In genomic region chr15:66573719-66574641, GRCh38 we compare ENCODE assay signal across 21 cellular contexts. TPM values are rescaled to one million over a fixed set of nuclear protein-coding genes. Genes with fewer than 3 reads are reported as not detected.
DNase-seq lines count a peak whose midpoint lies in the region; ATAC-seq and TF ChIP-seq lines count a peak whose summit lies in the region.
"Had no signal": no experiment of that assay in that cellular context is flagged by ENCODE, and none has a peak within 500 bp of the region (broad histone marks: within the 10 kb centered on the region; RNA-seq: fewer than 3 reads in every experiment).

No MANE protein-coding gene starts in this region.

- H3K27ac ChIP-seq in uterus = no peak overlapping the region
- H3K27ac ChIP-seq: HL-60, right lobe of liver had no signal

- ATAC-seq in stimulated activated naive B cell treated with anti-CD40 and anti-IgM and Interleukin-4, amounts not matched to agents 10 μg/mL and 1 μg/mL and 100 μg/mL, for 72 hours (replicated peaks) = peak in 1 of 2 donors; percentile 73
- no peak for ATAC-seq in activated CD8-positive, alpha-beta memory T cell treated with anti-CD3 and anti-CD28 coated beads, Interleukin-2, amount 10 ng/mL, durations not matched to agents 7 days and 5 days
- ATAC-seq: activated naive CD4-positive, alpha-beta T cell treated with anti-CD3 and anti-CD28 coated beads, Interleukin-2, amount 50 U/mL, for 72 hours; right lobe of liver had no signal

- no peaks in the 10 kb centered on the region for H3K27me3 ChIP-seq in uterus
- H3K27me3 ChIP-seq: right lobe of liver had no signal

- intact Hi-C loops in activated CD4-positive, alpha-beta memory T cell treated with anti-CD3 and anti-CD28 coated beads for 36 hours (cut with micrococcal nuclease) = no loop called here
- intact Hi-C loops in cardiac septum (cut with DNase I) (no loop called here), uterus (cut with DNase I; ENCODE audit: low total_unique reads) (no loop called here)

- TF ChIP-seq POLR2A in uterus (IDR thresholded peaks at IDR 0.05) = no peak

- H3K27ac Mint-ChIP-seq in activated CD4-positive, alpha-beta memory T cell treated with anti-CD3 and anti-CD28 coated beads for 36 hours = peak overlapping the region; percentile 45
- H3K27ac Mint-ChIP-seq in activated CD4-positive, alpha-beta memory T cell treated with anti-CD3 and anti-CD28 coated beads, Interleukin-2, amount 10 ng/mL, durations not matched to agents 7 days and 5 days = no peak overlapping the region
- H3K27ac Mint-ChIP-seq in stimulated activated naive B cell treated with anti-CD40 and anti-IgM and Interleukin-4, amounts not matched to agents 10 μg/mL and 1 μg/mL and 100 μg/mL, for 72 hours = peak overlapping the region; percentile 27
- no peak overlapping the region for H3K27ac Mint-ChIP-seq in activated CD8-positive, alpha-beta memory T cell treated with anti-CD3 and anti-CD28 coated beads, Interleukin-2, amount 10 ng/mL, durations not matched to agents 7 days and 5 days
- H3K27ac Mint-ChIP-seq: activated naive CD4-positive, alpha-beta T cell treated with anti-CD3 and anti-CD28 coated beads, Interleukin-2, amount 50 U/mL, for 72 hours; nephron progenitor cell had no signal

- no peak for TF ChIP-seq CTCF in uterus (IDR thresholded peaks at IDR 0.05)

- H3K4me1 Mint-ChIP-seq in activated CD4-positive, alpha-beta memory T cell treated with anti-CD3 and anti-CD28 coated beads for 36 hours (ENCODE audit: low read depth) = peaks cover 11% of the 10 kb centered on the region
- peaks cover 12% of the 10 kb centered on the region for H3K4me1 Mint-ChIP-seq in activated CD4-positive, alpha-beta memory T cell treated with anti-CD3 and anti-CD28 coated beads, Interleukin-2, amount 10 ng/mL, durations not matched to agents 7 days and 5 days
- peaks cover 8 to 24% of the 10 kb centered on the region in 2 donors for H3K4me1 Mint-ChIP-seq in stimulated activated naive B cell treated with anti-CD40 and anti-IgM and Interleukin-4, amounts not matched to agents 10 μg/mL and 1 μg/mL and 100 μg/mL, for 72 hours
- H3K4me1 Mint-ChIP-seq in activated CD8-positive, alpha-beta memory T cell treated with anti-CD3 and anti-CD28 coated beads, Interleukin-2, amount 10 ng/mL, durations not matched to agents 7 days and 5 days = peaks cover 9% of the 10 kb centered on the region
- H3K4me1 Mint-ChIP-seq: nephron progenitor cell had no signal

- no peaks in the 10 kb centered on the region for H3K27me3 Mint-ChIP-seq in activated CD4-positive, alpha-beta memory T cell treated with anti-CD3 and anti-CD28 coated beads for 36 hours
- no peaks in the 10 kb centered on the region for H3K27me3 Mint-ChIP-seq in activated CD4-positive, alpha-beta memory T cell treated with anti-CD3 and anti-CD28 coated beads, Interleukin-2, amount 10 ng/mL, durations not matched to agents 7 days and 5 days
- no peaks in the 10 kb centered on the region for H3K27me3 Mint-ChIP-seq in stimulated activated naive B cell treated with anti-CD40 and anti-IgM and Interleukin-4, amounts not matched to agents 10 μg/mL and 1 μg/mL and 100 μg/mL, for 72 hours
- no peaks in the 10 kb centered on the region for H3K27me3 Mint-ChIP-seq in activated CD8-positive, alpha-beta memory T cell treated with anti-CD3 and anti-CD28 coated beads, Interleukin-2, amount 10 ng/mL, durations not matched to agents 7 days and 5 days

- no peak for DNase-seq in activated CD4-positive, alpha-beta memory T cell treated with anti-CD3 and anti-CD28 coated beads for 36 hours
- no peak for DNase-seq in activated CD4-positive, alpha-beta memory T cell treated with anti-CD3 and anti-CD28 coated beads, Interleukin-2, amount 10 ng/mL, durations not matched to agents 7 days and 5 days
- peak; percentile 67 for DNase-seq in astrocyte of the hippocampus (ENCODE audit: low read depth, low spot score)
- DNase-seq in cardiac septum (ENCODE audit: low spot score) = peak; percentile 73
- no peak for DNase-seq in stimulated activated naive B cell treated with anti-CD40 and anti-IgM and Interleukin-4, amounts not matched to agents 10 μg/mL and 1 μg/mL and 100 μg/mL, for 72 hours
- no peak for DNase-seq in activated CD8-positive, alpha-beta memory T cell treated with anti-CD3 and anti-CD28 coated beads, Interleukin-2, amount 10 ng/mL, durations not matched to agents 7 days and 5 days
- no peak for DNase-seq in uterus
- DNase-seq in kidney tubule cell (ENCODE audit: low spot score) = no peak
- DNase-seq: GDM1; HCEC 1CT; hypothalamus; NCI-H146; NCI-H510A; nephron progenitor cell; stimulated activated CD4-positive, alpha-beta T cell treated with anti-CD3 and anti-CD28 coated beads, Interleukin-4, amount 100 ng/mL, for 24 hours had no signal

- H3K4me1 ChIP-seq in uterus = no peaks in the 10 kb centered on the region
- H3K4me1 ChIP-seq: right lobe of liver had no signal

- H3K4me3 ChIP-seq in uterus = no peak overlapping the region
- H3K4me3 ChIP-seq: right lobe of liver had no signal

- POLR2A ChIA-PET in activated CD4-positive, alpha-beta memory T cell treated with anti-CD3 and anti-CD28 coated beads for 36 hours (lab: Charles Lee) = no interaction called here
- POLR2A ChIA-PET in activated CD4-positive, alpha-beta memory T cell treated with anti-CD3 and anti-CD28 coated beads, Interleukin-2, amount 10 ng/mL, durations not matched to agents 7 days and 5 days (lab: Charles Lee) = interaction anchor here (0.9 kb wide), 1 partner anchor 19 kb away, joined by 3 read pairs; no protein-coding TSS in a partner anchor

- H3K9me3 ChIP-seq in uterus = no peaks in the 10 kb centered on the region
- H3K9me3 ChIP-seq: right lobe of liver had no signal

- no peaks in the 10 kb centered on the region for H3K36me3 ChIP-seq in uterus
- H3K36me3 ChIP-seq: right lobe of liver had no signal

- H3K4me3 Mint-ChIP-seq in activated CD4-positive, alpha-beta memory T cell treated with anti-CD3 and anti-CD28 coated beads for 36 hours = no peak overlapping the region
- no peak overlapping the region for H3K4me3 Mint-ChIP-seq in activated CD4-positive, alpha-beta memory T cell treated with anti-CD3 and anti-CD28 coated beads, Interleukin-2, amount 10 ng/mL, durations not matched to agents 7 days and 5 days
- no peak overlapping the region for H3K4me3 Mint-ChIP-seq in stimulated activated naive B cell treated with anti-CD40 and anti-IgM and Interleukin-4, amounts not matched to agents 10 μg/mL and 1 μg/mL and 100 μg/mL, for 72 hours
- H3K4me3 Mint-ChIP-seq in activated CD8-positive, alpha-beta memory T cell treated with anti-CD3 and anti-CD28 coated beads, Interleukin-2, amount 10 ng/mL, durations not matched to agents 7 days and 5 days = no peak overlapping the region
- H3K4me3 Mint-ChIP-seq: nephron progenitor cell had no signal

- H3K36me3 Mint-ChIP-seq in activated CD4-positive, alpha-beta memory T cell treated with anti-CD3 and anti-CD28 coated beads for 36 hours = no peaks in the 10 kb centered on the region
- H3K36me3 Mint-ChIP-seq in activated CD4-positive, alpha-beta memory T cell treated with anti-CD3 and anti-CD28 coated beads, Interleukin-2, amount 10 ng/mL, durations not matched to agents 7 days and 5 days (ENCODE audit: low read depth) = no peaks in the 10 kb centered on the region
- peaks cover 0 to 4% of the 10 kb centered on the region in 2 donors for H3K36me3 Mint-ChIP-seq in stimulated activated naive B cell treated with anti-CD40 and anti-IgM and Interleukin-4, amounts not matched to agents 10 μg/mL and 1 μg/mL and 100 μg/mL, for 72 hours
- no peaks in the 10 kb centered on the region for H3K36me3 Mint-ChIP-seq in activated CD8-positive, alpha-beta memory T cell treated with anti-CD3 and anti-CD28 coated beads, Interleukin-2, amount 10 ng/mL, durations not matched to agents 7 days and 5 days
- H3K36me3 Mint-ChIP-seq: activated naive CD4-positive, alpha-beta T cell treated with anti-CD3 and anti-CD28 coated beads, Interleukin-2, amount 50 U/mL, for 72 hours had no signal

- CTCF ChIA-PET in activated CD4-positive, alpha-beta memory T cell treated with anti-CD3 and anti-CD28 coated beads for 36 hours (lab: Charles Lee) = no interaction called here
- CTCF ChIA-PET in activated CD4-positive, alpha-beta memory T cell treated with anti-CD3 and anti-CD28 coated beads, Interleukin-2, amount 10 ng/mL, durations not matched to agents 7 days and 5 days (lab: Charles Lee) = interaction anchor here (0.6 kb wide), 1 partner anchor 373 kb away, joined by 3 read pairs; no protein-coding TSS in a partner anchor
- CTCF ChIA-PET in activated CD8-positive, alpha-beta memory T cell treated with anti-CD3 and anti-CD28 coated beads, Interleukin-2, amount 10 ng/mL, durations not matched to agents 7 days and 5 days (lab: Charles Lee) = interaction anchor here (0.8 to 1.4 kb wide), 2 partner anchors 7 to 12 kb away, joined by 3 to 5 read pairs; no protein-coding TSS in a partner anchor

- H3K9me3 Mint-ChIP-seq in activated CD4-positive, alpha-beta memory T cell treated with anti-CD3 and anti-CD28 coated beads for 36 hours = no peaks in the 10 kb centered on the region
- no peaks in the 10 kb centered on the region for H3K9me3 Mint-ChIP-seq in activated CD4-positive, alpha-beta memory T cell treated with anti-CD3 and anti-CD28 coated beads, Interleukin-2, amount 10 ng/mL, durations not matched to agents 7 days and 5 days
- peaks cover 4 to 6% of the 10 kb centered on the region in 2 donors for H3K9me3 Mint-ChIP-seq in stimulated activated naive B cell treated with anti-CD40 and anti-IgM and Interleukin-4, amounts not matched to agents 10 μg/mL and 1 μg/mL and 100 μg/mL, for 72 hours
- no peaks in the 10 kb centered on the region for H3K9me3 Mint-ChIP-seq in activated CD8-positive, alpha-beta memory T cell treated with anti-CD3 and anti-CD28 coated beads, Interleukin-2, amount 10 ng/mL, durations not matched to agents 7 days and 5 days (ENCODE audit: low read depth)
- H3K9me3 Mint-ChIP-seq: activated naive CD4-positive, alpha-beta T cell treated with anti-CD3 and anti-CD28 coated beads, Interleukin-2, amount 50 U/mL, for 72 hours; nephron progenitor cell had no signal

RNA-seq across cellular contexts. Expression of gene LCTL, which starts 8.2 kb away (rescaled TPM):
- not detected for total RNA-seq in activated CD4-positive, alpha-beta memory T cell treated with anti-CD3 and anti-CD28 coated beads for 36 hours
- not detected for total RNA-seq in activated CD4-positive, alpha-beta memory T cell treated with anti-CD3 and anti-CD28 coated beads, Interleukin-2, amount 10 ng/mL, durations not matched to agents 7 days and 5 days
- total RNA-seq in cardiac septum = not detected
- total RNA-seq in activated CD8-positive, alpha-beta memory T cell treated with anti-CD3 and anti-CD28 coated beads, Interleukin-2, amount 10 ng/mL, durations not matched to agents 7 days and 5 days = not detected
- total RNA-seq in uterus = not detected
- total RNA-seq: activated naive CD4-positive, alpha-beta T cell treated with anti-CD3 and anti-CD28 coated beads, Interleukin-2, amount 50 U/mL, for 72 hours; liver; OCI-LY7; right lobe of liver; ureter had no signal

Comparison
In these comparisons a context has a peak if more than half of its experiments do, and no peak if none do; other contexts are left out.
1. H3K27ac Mint-ChIP-seq: peak in activated CD4-positive, alpha-beta memory T cell treated with anti-CD3 and anti-CD28 coated beads for 36 hours (single experiment) and stimulated activated naive B cell treated with anti-CD40 and anti-IgM and Interleukin-4, amounts not matched to agents 10 μg/mL and 1 μg/mL and 100 μg/mL, for 72 hours (single experiment); none in activated CD4-positive, alpha-beta memory T cell treated with anti-CD3 and anti-CD28 coated beads, Interleukin-2, amount 10 ng/mL, durations not matched to agents 7 days and 5 days (single experiment) and activated CD8-positive, alpha-beta memory T cell treated with anti-CD3 and anti-CD28 coated beads, Interleukin-2, amount 10 ng/mL, durations not matched to agents 7 days and 5 days (single experiment).
2. DNase-seq: peak in astrocyte of the hippocampus (single experiment) and cardiac septum (single experiment); none in activated CD4-positive, alpha-beta memory T cell treated with anti-CD3 and anti-CD28 coated beads for 36 hours (single experiment), activated CD4-positive, alpha-beta memory T cell treated with anti-CD3 and anti-CD28 coated beads, Interleukin-2, amount 10 ng/mL, durations not matched to agents 7 days and 5 days (single experiment), stimulated activated naive B cell treated with anti-CD40 and anti-IgM and Interleukin-4, amounts not matched to agents 10 μg/mL and 1 μg/mL and 100 μg/mL, for 72 hours (single experiment), activated CD8-positive, alpha-beta memory T cell treated with anti-CD3 and anti-CD28 coated beads, Interleukin-2, amount 10 ng/mL, durations not matched to agents 7 days and 5 days (single experiment), uterus (0 of 2) and kidney tubule cell (single experiment).